Comparison of ENCODE assay signal across 1 cellular context in the genomic region with DNA sequence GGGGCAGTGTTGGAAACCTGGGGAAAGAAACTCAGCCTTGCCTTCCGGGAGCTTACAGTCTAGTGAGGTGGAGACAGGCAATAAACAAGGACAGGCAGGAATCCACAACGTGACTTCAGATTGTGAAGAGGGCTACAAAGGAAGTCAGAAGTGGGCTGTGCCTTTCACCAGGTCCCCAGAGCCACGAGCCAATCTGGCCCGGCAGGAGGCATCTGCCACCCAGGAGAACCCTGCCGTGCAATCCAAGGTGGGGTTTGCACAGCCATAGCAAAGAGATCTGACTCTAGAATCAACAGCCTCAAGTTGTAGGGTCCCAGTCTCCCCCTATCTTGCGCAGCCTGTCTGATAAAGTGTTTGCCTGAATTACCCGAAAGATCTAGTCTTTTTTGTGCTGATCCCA.
TF ChIP-seq lines count a peak whose summit lies in the region.

No MANE protein-coding gene starts in this region.

TF ChIP-seq in WTC11, 78 proteins besides CTCF, POLR2A, EP300 and RAD21 (continued from another document):
- TF ChIP-seq, protein P1, sequence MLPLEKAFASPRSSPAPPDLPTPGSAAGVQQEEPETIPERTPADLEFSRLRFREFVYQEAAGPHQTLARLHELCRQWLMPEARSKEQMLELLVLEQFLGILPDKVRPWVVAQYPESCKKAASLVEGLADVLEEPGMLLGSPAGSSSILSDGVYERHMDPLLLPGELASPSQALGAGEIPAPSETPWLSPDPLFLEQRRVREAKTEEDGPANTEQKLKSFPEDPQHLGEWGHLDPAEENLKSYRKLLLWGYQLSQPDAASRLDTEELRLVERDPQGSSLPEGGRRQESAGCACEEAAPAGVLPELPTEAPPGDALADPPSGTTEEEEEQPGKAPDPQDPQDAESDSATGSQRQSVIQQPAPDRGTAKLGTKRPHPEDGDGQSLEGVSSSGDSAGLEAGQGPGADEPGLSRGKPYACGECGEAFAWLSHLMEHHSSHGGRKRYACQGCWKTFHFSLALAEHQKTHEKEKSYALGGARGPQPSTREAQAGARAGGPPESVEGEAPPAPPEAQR (CRISPR knock-in tag; IDR thresholded peaks at IDR 0.05): no peak
- TF ChIP-seq, protein P2, sequence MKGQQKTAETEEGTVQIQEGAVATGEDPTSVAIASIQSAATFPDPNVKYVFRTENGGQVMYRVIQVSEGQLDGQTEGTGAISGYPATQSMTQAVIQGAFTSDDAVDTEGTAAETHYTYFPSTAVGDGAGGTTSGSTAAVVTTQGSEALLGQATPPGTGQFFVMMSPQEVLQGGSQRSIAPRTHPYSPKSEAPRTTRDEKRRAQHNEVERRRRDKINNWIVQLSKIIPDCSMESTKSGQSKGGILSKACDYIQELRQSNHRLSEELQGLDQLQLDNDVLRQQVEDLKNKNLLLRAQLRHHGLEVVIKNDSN (CRISPR knock-in tag; IDR thresholded peaks at IDR 0.05): no peak
- TF ChIP-seq, protein P3, sequence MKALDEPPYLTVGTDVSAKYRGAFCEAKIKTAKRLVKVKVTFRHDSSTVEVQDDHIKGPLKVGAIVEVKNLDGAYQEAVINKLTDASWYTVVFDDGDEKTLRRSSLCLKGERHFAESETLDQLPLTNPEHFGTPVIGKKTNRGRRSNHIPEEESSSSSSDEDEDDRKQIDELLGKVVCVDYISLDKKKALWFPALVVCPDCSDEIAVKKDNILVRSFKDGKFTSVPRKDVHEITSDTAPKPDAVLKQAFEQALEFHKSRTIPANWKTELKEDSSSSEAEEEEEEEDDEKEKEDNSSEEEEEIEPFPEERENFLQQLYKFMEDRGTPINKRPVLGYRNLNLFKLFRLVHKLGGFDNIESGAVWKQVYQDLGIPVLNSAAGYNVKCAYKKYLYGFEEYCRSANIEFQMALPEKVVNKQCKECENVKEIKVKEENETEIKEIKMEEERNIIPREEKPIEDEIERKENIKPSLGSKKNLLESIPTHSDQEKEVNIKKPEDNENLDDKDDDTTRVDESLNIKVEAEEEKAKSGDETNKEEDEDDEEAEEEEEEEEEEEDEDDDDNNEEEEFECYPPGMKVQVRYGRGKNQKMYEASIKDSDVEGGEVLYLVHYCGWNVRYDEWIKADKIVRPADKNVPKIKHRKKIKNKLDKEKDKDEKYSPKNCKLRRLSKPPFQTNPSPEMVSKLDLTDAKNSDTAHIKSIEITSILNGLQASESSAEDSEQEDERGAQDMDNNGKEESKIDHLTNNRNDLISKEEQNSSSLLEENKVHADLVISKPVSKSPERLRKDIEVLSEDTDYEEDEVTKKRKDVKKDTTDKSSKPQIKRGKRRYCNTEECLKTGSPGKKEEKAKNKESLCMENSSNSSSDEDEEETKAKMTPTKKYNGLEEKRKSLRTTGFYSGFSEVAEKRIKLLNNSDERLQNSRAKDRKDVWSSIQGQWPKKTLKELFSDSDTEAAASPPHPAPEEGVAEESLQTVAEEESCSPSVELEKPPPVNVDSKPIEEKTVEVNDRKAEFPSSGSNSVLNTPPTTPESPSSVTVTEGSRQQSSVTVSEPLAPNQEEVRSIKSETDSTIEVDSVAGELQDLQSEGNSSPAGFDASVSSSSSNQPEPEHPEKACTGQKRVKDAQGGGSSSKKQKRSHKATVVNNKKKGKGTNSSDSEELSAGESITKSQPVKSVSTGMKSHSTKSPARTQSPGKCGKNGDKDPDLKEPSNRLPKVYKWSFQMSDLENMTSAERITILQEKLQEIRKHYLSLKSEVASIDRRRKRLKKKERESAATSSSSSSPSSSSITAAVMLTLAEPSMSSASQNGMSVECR (CRISPR knock-in tag; IDR thresholded peaks at IDR 0.05; ENCODE audit: borderline replicate concordance): no peak
- TF ChIP-seq, protein P4, sequence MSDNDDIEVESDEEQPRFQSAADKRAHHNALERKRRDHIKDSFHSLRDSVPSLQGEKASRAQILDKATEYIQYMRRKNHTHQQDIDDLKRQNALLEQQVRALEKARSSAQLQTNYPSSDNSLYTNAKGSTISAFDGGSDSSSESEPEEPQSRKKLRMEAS (CRISPR knock-in tag; IDR thresholded peaks at IDR 0.05): no peak
- TF ChIP-seq ESRRA (CRISPR knock-in tag; IDR thresholded peaks at IDR 0.05; ENCODE audit: borderline replicate concordance) (no peak), SMAD3 (CRISPR knock-in tag; IDR thresholded peaks at IDR 0.05; ENCODE audit: borderline replicate concordance) (no peak)
